ENCODE assay signal across 19 cellular contexts in genomic region chr7:28858206-28858605, GRCh38.
DNase-seq lines count a peak whose midpoint lies in the region; ATAC-seq and TF ChIP-seq lines count a peak whose summit lies in the region.
"Had no signal": no experiment of that assay in that cellular context is flagged by ENCODE, and none has a peak within 500 bp of the region (broad histone marks: within the 10 kb centered on the region; RNA-seq: fewer than 3 reads in every experiment).

No MANE protein-coding gene starts in this region.

- H3K27ac ChIP-seq in ACC112 (ENCODE audit: low read depth, low read length), result peak overlapping the region; percentile 15; the same call in 1 of the 2 replicates
- H3K27ac ChIP-seq: esophagus muscularis mucosa, SJSA1, suprapubic skin had no signal

- H3K36me3 ChIP-seq in ACC112 (ENCODE audit: insufficient read depth, low read length), result no peaks in the 10 kb centered on the region
- no peaks in the 10 kb centered on the region for H3K36me3 ChIP-seq in adipocyte (ENCODE audit: control insufficient read depth, insufficient read depth, low read length, severe bottlenecking)
- H3K36me3 ChIP-seq: esophagus muscularis mucosa, SJSA1, suprapubic skin had no signal

- H3K4me1 ChIP-seq in ACC112 (ENCODE audit: control insufficient read depth, insufficient read depth, low read length, unreplicated experiment), result peaks cover 27% of the 10 kb centered on the region
- peaks cover 27% of the 10 kb centered on the region for H3K4me1 ChIP-seq in adipocyte (ENCODE audit: control insufficient read depth, insufficient read depth, low read length)

- H3K4me3 Mint-ChIP-seq in HFFc6, result no peak overlapping the region
- H3K4me3 Mint-ChIP-seq: activated naive CD8-positive, alpha-beta T cell treated with anti-CD3 and anti-CD28 coated beads, Interleukin-2, amount 10 ng/mL, durations not matched to agents 7 days and 5 days; activated T-cell treated with anti-CD3 and anti-CD28 coated beads, Interleukin-2, amount 50 U/mL, for 72 hours; CD4-positive, alpha-beta memory T cell had no signal

- H3K9me3 ChIP-seq in adipocyte (ENCODE audit: control insufficient read depth, low read length), result no peaks in the 10 kb centered on the region
- H3K9me3 ChIP-seq: esophagus muscularis mucosa, SJSA1, suprapubic skin had no signal

- intact Hi-C loops in left ventricle myocardium superior (cut with micrococcal nuclease), result loop anchor here (10.0 kb wide), 2 partner anchors 233 to 563 kb away; no protein-coding TSS in a partner anchor

- no peak overlapping the region for H2AFZ ChIP-seq in ACC112 (ENCODE audit: low read length, unreplicated experiment)

- peak overlapping the region; percentile 27; the same call in 1 of the 2 replicates for H3K27ac Mint-ChIP-seq in HFFc6
- H3K27ac Mint-ChIP-seq: activated naive CD8-positive, alpha-beta T cell treated with anti-CD3 and anti-CD28 coated beads, Interleukin-2, amount 10 ng/mL, durations not matched to agents 7 days and 5 days; activated T-cell treated with anti-CD3 and anti-CD28 coated beads, Interleukin-2, amount 50 U/mL, for 72 hours; CD4-positive, alpha-beta memory T cell had no signal

- ATAC-seq in GM18858 (IDR thresholded peaks at IDR 0.05; ENCODE audit: unreplicated experiment) (no peak), left ventricle myocardium superior (no peak)
- ATAC-seq: activated T-cell treated with anti-CD3 and anti-CD28 coated beads, Interleukin-2, amount 50 U/mL, for 72 hours had no signal

- DNase-seq in HFFc6 (peak; percentile 83), adipocyte (ENCODE audit: low read depth) (peak; percentile 54), fibroblast of peridontal ligament (ENCODE audit: extremely low read depth) (peak; percentile 19), NCI-H1694 treated with DMSO at 0.1 percent for 48 hours (lab: John Stamatoyannopoulos, UW) (no peak), T-helper 9 cell (no peak), left ventricle myocardium superior (no peak)
- DNase-seq: activated naive CD8-positive, alpha-beta T cell treated with anti-CD3 and anti-CD28 coated beads, Interleukin-2, amount 10 ng/mL, durations not matched to agents 7 days and 5 days; activated T-cell treated with anti-CD3 and anti-CD28 coated beads, Interleukin-2, amount 50 U/mL, for 72 hours; CD4-positive, alpha-beta memory T cell; NCI-H1417 treated with DMSO at 0.1 percent for 48 hours; NCI-H2171; NCI-H748 treated with DMSO at 0.1 percent for 48 hours; nucleus accumbens; OCI-M1 had no signal

- peaks cover 44% of the 10 kb centered on the region for H3K4me1 Mint-ChIP-seq in HFFc6 (ENCODE audit: low read depth)

- H3K9me3 Mint-ChIP-seq in HFFc6, result peaks cover 4% of the 10 kb centered on the region; the same call in 1 of the 2 replicates
- H3K9me3 Mint-ChIP-seq: activated naive CD8-positive, alpha-beta T cell treated with anti-CD3 and anti-CD28 coated beads, Interleukin-2, amount 10 ng/mL, durations not matched to agents 7 days and 5 days; activated T-cell treated with anti-CD3 and anti-CD28 coated beads, Interleukin-2, amount 50 U/mL, for 72 hours had no signal

- H3K9ac ChIP-seq in adipocyte (ENCODE audit: low read length), result no peak overlapping the region

- no peaks in the 10 kb centered on the region for H3K79me2 ChIP-seq in ACC112 (ENCODE audit: control insufficient read depth, insufficient read depth, low read length, unreplicated experiment)

- H3K27me3 ChIP-seq in ACC112 (ENCODE audit: insufficient read depth, low read length) (0 out of 2 replicates have a peak, but pooled peaks cover 5% of the 10 kb centered on the region), adipocyte (replicated peaks; ENCODE audit: control insufficient read depth, insufficient read depth, low read length) (no peaks in the 10 kb centered on the region)

- peaks cover 11% of the 10 kb centered on the region for H3K27me3 Mint-ChIP-seq in HFFc6 (ENCODE audit: insufficient read depth)

- no peak for TF ChIP-seq CTCF in HFFc6 (IDR thresholded peaks at IDR 0.05)

- H3K4me3 ChIP-seq in ACC112 (ENCODE audit: low read depth, low read length), result no peak overlapping the region
- H3K4me3 ChIP-seq in adipocyte (ENCODE audit: low read length), result no peak overlapping the region
- H3K4me3 ChIP-seq: esophagus muscularis mucosa, SJSA1, suprapubic skin had no signal

- H3K36me3 Mint-ChIP-seq in HFFc6 (ENCODE audit: low read depth), result no peaks in the 10 kb centered on the region
- H3K36me3 Mint-ChIP-seq: activated naive CD8-positive, alpha-beta T cell treated with anti-CD3 and anti-CD28 coated beads, Interleukin-2, amount 10 ng/mL, durations not matched to agents 7 days and 5 days; CD4-positive, alpha-beta memory T cell had no signal

Comparison
In these comparisons a context has a peak if more than half of its experiments do, and no peak if none do; other contexts are left out.
1. DNase-seq: peak in HFFc6 (single experiment), adipocyte (single experiment) and fibroblast of peridontal ligament (single experiment); none in NCI-H1694 treated with DMSO at 0.1 percent for 48 hours (single experiment), T-helper 9 cell (single experiment) and left ventricle myocardium superior (single experiment).